1 cellular context compared by ENCODE assay signal in the genomic region with DNA sequence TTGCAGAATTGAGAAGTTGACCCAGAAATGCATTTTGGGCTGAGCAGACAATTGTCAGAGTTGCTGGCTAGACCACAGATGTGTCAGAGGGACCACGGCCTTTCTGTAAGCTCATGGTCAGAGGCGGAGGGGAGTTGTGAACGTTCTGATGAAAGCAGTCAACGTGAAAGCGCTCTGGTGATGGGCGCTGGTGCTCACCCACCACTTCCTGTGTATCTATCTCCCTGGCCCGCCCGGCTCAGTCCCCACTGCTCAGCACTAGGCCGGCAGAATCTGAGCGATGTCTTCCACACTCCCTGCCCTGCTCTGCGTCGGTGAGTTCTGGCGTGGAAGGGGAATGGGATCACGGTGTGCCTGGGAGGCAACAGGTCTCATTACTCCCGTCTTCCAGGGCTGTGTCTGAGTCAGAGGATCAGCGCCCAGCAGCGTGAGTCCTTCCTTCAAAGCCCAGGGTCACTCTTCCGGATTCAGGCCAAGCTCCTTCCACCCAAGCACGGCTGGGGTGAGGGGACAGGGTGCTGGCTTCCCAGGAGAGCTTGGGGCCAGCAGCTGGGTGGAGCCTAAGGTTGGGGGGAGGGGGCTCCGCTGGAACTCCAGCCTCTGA.
TF ChIP-seq lines count a peak whose summit lies in the region.

A gene with protein sequence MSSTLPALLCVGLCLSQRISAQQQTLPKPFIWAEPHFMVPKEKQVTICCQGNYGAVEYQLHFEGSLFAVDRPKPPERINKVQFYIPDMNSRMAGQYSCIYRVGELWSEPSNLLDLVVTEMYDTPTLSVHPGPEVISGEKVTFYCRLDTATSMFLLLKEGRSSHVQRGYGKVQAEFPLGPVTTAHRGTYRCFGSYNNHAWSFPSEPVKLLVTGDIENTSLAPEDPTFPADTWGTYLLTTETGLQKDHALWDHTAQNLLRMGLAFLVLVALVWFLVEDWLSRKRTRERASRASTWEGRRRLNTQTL (plus strand): TSS at position 241 of the 604 bp plus-strand sequence. CDS start 40 bp downstream, at position 281.

TF ChIP-seq in K562, 482 proteins besides CTCF, POLR2A, EP300 and RAD21 (continued from another document and continues in another):
- TF ChIP-seq, protein P1, sequence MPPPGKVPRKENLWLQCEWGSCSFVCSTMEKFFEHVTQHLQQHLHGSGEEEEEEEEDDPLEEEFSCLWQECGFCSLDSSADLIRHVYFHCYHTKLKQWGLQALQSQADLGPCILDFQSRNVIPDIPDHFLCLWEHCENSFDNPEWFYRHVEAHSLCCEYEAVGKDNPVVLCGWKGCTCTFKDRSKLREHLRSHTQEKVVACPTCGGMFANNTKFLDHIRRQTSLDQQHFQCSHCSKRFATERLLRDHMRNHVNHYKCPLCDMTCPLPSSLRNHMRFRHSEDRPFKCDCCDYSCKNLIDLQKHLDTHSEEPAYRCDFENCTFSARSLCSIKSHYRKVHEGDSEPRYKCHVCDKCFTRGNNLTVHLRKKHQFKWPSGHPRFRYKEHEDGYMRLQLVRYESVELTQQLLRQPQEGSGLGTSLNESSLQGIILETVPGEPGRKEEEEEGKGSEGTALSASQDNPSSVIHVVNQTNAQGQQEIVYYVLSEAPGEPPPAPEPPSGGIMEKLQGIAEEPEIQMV (tag; conservative IDR thresholded peaks at IDR 0.05; ENCODE audit: low read depth) = no peak
- TF ChIP-seq, protein P2, sequence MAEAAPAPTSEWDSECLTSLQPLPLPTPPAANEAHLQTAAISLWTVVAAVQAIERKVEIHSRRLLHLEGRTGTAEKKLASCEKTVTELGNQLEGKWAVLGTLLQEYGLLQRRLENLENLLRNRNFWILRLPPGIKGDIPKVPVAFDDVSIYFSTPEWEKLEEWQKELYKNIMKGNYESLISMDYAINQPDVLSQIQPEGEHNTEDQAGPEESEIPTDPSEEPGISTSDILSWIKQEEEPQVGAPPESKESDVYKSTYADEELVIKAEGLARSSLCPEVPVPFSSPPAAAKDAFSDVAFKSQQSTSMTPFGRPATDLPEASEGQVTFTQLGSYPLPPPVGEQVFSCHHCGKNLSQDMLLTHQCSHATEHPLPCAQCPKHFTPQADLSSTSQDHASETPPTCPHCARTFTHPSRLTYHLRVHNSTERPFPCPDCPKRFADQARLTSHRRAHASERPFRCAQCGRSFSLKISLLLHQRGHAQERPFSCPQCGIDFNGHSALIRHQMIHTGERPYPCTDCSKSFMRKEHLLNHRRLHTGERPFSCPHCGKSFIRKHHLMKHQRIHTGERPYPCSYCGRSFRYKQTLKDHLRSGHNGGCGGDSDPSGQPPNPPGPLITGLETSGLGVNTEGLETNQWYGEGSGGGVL (CRISPR knock-in tag; IDR thresholded peaks at IDR 0.05) = no peak
- TF ChIP-seq KAT7 (CRISPR knock-in tag; IDR thresholded peaks at IDR 0.05; ENCODE audit: borderline replicate concordance) = no peak
- TF ChIP-seq KDM1A (IDR thresholded peaks at IDR 0.05) = no peak
- no peak for TF ChIP-seq TOE1 (IDR thresholded peaks at IDR 0.05; ENCODE audit: borderline replicate concordance)
- TF ChIP-seq TOE1 (CRISPR knock-in tag; IDR thresholded peaks at IDR 0.05; ENCODE audit: borderline replicate concordance, low read depth) = no peak
- no peak for TF ChIP-seq ZNF696 (CRISPR knock-in tag; conservative IDR thresholded peaks at IDR 0.05)
- TF ChIP-seq, protein P3, sequence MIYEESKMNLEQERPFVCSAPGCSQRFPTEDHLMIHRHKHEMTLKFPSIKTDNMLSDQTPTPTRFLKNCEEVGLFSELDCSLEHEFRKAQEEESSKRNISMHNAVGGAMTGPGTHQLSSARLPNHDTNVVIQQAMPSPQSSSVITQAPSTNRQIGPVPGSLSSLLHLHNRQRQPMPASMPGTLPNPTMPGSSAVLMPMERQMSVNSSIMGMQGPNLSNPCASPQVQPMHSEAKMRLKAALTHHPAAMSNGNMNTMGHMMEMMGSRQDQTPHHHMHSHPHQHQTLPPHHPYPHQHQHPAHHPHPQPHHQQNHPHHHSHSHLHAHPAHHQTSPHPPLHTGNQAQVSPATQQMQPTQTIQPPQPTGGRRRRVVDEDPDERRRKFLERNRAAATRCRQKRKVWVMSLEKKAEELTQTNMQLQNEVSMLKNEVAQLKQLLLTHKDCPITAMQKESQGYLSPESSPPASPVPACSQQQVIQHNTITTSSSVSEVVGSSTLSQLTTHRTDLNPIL (CRISPR knock-in tag; IDR thresholded peaks at IDR 0.05) = no peak
- TF ChIP-seq, protein P4, sequence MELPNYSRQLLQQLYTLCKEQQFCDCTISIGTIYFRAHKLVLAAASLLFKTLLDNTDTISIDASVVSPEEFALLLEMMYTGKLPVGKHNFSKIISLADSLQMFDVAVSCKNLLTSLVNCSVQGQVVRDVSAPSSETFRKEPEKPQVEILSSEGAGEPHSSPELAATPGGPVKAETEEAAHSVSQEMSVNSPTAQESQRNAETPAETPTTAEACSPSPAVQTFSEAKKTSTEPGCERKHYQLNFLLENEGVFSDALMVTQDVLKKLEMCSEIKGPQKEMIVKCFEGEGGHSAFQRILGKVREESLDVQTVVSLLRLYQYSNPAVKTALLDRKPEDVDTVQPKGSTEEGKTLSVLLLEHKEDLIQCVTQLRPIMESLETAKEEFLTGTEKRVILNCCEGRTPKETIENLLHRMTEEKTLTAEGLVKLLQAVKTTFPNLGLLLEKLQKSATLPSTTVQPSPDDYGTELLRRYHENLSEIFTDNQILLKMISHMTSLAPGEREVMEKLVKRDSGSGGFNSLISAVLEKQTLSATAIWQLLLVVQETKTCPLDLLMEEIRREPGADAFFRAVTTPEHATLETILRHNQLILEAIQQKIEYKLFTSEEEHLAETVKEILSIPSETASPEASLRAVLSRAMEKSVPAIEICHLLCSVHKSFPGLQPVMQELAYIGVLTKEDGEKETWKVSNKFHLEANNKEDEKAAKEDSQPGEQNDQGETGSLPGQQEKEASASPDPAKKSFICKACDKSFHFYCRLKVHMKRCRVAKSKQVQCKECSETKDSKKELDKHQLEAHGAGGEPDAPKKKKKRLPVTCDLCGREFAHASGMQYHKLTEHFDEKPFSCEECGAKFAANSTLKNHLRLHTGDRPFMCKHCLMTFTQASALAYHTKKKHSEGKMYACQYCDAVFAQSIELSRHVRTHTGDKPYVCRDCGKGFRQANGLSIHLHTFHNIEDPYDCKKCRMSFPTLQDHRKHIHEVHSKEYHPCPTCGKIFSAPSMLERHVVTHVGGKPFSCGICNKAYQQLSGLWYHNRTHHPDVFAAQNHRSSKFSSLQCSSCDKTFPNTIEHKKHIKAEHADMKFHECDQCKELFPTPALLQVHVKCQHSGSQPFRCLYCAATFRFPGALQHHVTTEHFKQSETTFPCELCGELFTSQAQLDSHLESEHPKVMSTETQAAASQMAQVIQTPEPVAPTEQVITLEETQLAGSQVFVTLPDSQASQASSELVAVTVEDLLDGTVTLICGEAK (IDR thresholded peaks at IDR 0.05) = peak; percentile 60; the same call in 1 of the 2 replicates
- TF ChIP-seq, protein P4 (CRISPR knock-in tag; IDR thresholded peaks at IDR 0.05) = no peak
- TF ChIP-seq HMGN3 (IDR thresholded peaks at IDR 0.05; ENCODE audit: borderline replicate concordance, extremely low read depth, insufficient read length, low read depth, low read length) = no peak
- no peak for TF ChIP-seq HSF4 (CRISPR knock-in tag; IDR thresholded peaks at IDR 0.05; ENCODE audit: borderline replicate concordance)
- no peak for TF ChIP-seq TAF15 (IDR thresholded peaks at IDR 0.05; ENCODE audit: low read depth, low read length)
- TF ChIP-seq, protein P5, sequence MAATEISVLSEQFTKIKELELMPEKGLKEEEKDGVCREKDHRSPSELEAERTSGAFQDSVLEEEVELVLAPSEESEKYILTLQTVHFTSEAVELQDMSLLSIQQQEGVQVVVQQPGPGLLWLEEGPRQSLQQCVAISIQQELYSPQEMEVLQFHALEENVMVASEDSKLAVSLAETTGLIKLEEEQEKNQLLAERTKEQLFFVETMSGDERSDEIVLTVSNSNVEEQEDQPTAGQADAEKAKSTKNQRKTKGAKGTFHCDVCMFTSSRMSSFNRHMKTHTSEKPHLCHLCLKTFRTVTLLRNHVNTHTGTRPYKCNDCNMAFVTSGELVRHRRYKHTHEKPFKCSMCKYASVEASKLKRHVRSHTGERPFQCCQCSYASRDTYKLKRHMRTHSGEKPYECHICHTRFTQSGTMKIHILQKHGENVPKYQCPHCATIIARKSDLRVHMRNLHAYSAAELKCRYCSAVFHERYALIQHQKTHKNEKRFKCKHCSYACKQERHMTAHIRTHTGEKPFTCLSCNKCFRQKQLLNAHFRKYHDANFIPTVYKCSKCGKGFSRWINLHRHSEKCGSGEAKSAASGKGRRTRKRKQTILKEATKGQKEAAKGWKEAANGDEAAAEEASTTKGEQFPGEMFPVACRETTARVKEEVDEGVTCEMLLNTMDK (IDR thresholded peaks at IDR 0.05; ENCODE audit: borderline replicate concordance, insufficient read depth, low read depth, low read length, poor library complexity, severe bottlenecking) = no peak
- TF ChIP-seq, protein P6, sequence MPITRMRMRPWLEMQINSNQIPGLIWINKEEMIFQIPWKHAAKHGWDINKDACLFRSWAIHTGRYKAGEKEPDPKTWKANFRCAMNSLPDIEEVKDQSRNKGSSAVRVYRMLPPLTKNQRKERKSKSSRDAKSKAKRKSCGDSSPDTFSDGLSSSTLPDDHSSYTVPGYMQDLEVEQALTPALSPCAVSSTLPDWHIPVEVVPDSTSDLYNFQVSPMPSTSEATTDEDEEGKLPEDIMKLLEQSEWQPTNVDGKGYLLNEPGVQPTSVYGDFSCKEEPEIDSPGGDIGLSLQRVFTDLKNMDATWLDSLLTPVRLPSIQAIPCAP (CRISPR knock-in tag; IDR thresholded peaks at IDR 0.05; ENCODE audit: borderline replicate concordance) = no peak
- TF ChIP-seq HNRNPL (IDR thresholded peaks at IDR 0.05; ENCODE audit: low read depth, low read length) = no peak
- TF ChIP-seq, protein P7, sequence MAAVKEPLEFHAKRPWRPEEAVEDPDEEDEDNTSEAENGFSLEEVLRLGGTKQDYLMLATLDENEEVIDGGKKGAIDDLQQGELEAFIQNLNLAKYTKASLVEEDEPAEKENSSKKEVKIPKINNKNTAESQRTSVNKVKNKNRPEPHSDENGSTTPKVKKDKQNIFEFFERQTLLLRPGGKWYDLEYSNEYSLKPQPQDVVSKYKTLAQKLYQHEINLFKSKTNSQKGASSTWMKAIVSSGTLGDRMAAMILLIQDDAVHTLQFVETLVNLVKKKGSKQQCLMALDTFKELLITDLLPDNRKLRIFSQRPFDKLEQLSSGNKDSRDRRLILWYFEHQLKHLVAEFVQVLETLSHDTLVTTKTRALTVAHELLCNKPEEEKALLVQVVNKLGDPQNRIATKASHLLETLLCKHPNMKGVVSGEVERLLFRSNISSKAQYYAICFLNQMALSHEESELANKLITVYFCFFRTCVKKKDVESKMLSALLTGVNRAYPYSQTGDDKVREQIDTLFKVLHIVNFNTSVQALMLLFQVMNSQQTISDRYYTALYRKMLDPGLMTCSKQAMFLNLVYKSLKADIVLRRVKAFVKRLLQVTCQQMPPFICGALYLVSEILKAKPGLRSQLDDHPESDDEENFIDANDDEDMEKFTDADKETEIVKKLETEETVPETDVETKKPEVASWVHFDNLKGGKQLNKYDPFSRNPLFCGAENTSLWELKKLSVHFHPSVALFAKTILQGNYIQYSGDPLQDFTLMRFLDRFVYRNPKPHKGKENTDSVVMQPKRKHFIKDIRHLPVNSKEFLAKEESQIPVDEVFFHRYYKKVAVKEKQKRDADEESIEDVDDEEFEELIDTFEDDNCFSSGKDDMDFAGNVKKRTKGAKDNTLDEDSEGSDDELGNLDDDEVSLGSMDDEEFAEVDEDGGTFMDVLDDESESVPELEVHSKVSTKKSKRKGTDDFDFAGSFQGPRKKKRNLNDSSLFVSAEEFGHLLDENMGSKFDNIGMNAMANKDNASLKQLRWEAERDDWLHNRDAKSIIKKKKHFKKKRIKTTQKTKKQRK (IDR thresholded peaks at IDR 0.05; ENCODE audit: borderline replicate concordance, low read depth, low read length) = no peak
- peak; percentile 80 for TF ChIP-seq RBFOX2 (IDR thresholded peaks at IDR 0.05; ENCODE audit: low read depth, low read length)
- no peak for TF ChIP-seq ZNF347 (CRISPR knock-in tag; IDR thresholded peaks at IDR 0.05; ENCODE audit: low read depth)
- no peak; the same call in 1 of the 2 replicates for TF ChIP-seq CBX1 (IDR thresholded peaks at IDR 0.05; ENCODE audit: low read depth)
- TF ChIP-seq, protein P8, sequence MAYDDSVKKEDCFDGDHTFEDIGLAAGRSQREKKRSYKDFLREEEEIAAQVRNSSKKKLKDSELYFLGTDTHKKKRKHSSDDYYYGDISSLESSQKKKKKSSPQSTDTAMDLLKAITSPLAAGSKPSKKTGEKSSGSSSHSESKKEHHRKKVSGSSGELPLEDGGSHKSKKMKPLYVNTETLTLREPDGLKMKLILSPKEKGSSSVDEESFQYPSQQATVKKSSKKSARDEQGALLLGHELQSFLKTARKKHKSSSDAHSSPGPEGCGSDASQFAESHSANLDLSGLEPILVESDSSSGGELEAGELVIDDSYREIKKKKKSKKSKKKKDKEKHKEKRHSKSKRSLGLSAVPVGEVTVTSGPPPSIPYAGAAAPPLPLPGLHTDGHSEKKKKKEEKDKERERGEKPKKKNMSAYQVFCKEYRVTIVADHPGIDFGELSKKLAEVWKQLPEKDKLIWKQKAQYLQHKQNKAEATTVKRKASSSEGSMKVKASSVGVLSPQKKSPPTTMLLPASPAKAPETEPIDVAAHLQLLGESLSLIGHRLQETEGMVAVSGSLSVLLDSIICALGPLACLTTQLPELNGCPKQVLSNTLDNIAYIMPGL (CRISPR knock-in tag; IDR thresholded peaks at IDR 0.05) = no peak
- 0 out of 2 replicates have a peak, but pooled peaks have one; percentile 10 for TF ChIP-seq CTBP1 (IDR thresholded peaks at IDR 0.05; ENCODE audit: borderline replicate concordance)
